ENCODE assay signal across 22 cellular contexts in genomic region chr1:66147226-66147625, GRCh38.
DNase-seq lines count a peak whose midpoint lies in the region; ATAC-seq, FAIRE-seq and TF ChIP-seq lines count a peak whose summit lies in the region.
"Had no signal": no experiment of that assay in that cellular context is flagged by ENCODE, and none has a peak within 500 bp of the region (broad histone marks: within the 10 kb centered on the region; RNA-seq: fewer than 3 reads in every experiment).

No MANE protein-coding gene starts in this region.

- H3K4me3 ChIP-seq in hepatocyte, result no peak overlapping the region
- H3K4me3 ChIP-seq in liver (ENCODE audit: low read depth in 1 of 3, low read length in 3 of 3), result no peak overlapping the region
- H3K4me3 ChIP-seq in small intestine (ENCODE audit: low read depth in 1 of 2, low read length in 2 of 2), result no peak overlapping the region
- H3K4me3 ChIP-seq: BLaER1 treated with 17β-estradiol and CSF1 and Interleukin-3, amounts not matched to agents 10 nM and 100 nM had no signal

- H3K9me3 Mint-ChIP-seq in CD4-positive, alpha-beta T cell, result no peaks in the 10 kb centered on the region

- no peak overlapping the region for H3K9ac ChIP-seq in liver (ENCODE audit: low read depth in 1 of 2, low read length in 2 of 2)
- H3K9ac ChIP-seq: BLaER1 treated with 17β-estradiol and CSF1 and Interleukin-3, amounts not matched to agents 10 nM and 100 nM had no signal

- no peak for FAIRE-seq in small intestine (lab: Jason Lieb, UNC)
- FAIRE-seq: GM12892, H1 had no signal

- H3K36me3 Mint-ChIP-seq in CD4-positive, alpha-beta T cell (ENCODE audit: low read depth), result no peaks in the 10 kb centered on the region
- H3K36me3 Mint-ChIP-seq: CD14-positive monocyte; CD4-positive, alpha-beta memory T cell had no signal

- H4K20me1 ChIP-seq in hepatocyte (ENCODE audit: insufficient read depth, poor library complexity, severe bottlenecking), result no peaks in the 10 kb centered on the region
- H4K20me1 ChIP-seq: BLaER1 treated with 17β-estradiol and CSF1 and Interleukin-3, amounts not matched to agents 10 nM and 100 nM had no signal

- POLR2A ChIA-PET in CD4-positive, alpha-beta T cell (lab: Charles Lee), result no interaction called here

- H3K9me3 ChIP-seq in hepatocyte (ENCODE audit: low read depth) (no peaks in the 10 kb centered on the region), liver (ENCODE audit: control insufficient read depth in 4 of 4, low read length in 3 of 4) (no peaks in the 10 kb centered on the region), small intestine (ENCODE audit: control insufficient read depth, low read depth) (no peaks in the 10 kb centered on the region)
- no peaks in the 10 kb centered on the region for H3K9me3 ChIP-seq in CD4-positive, alpha-beta T cell (ENCODE audit: control insufficient read depth, low read length)
- H3K9me3 ChIP-seq: BE2C; BLaER1 treated with 17β-estradiol and CSF1 and Interleukin-3, amounts not matched to agents 10 nM and 100 nM had no signal

- no peaks in the 10 kb centered on the region for H3K9me2 ChIP-seq in hepatocyte (replicated peaks; ENCODE audit: insufficient read depth)

- H3K27ac ChIP-seq in hepatocyte, result peak overlapping the region; percentile 68
- no peak overlapping the region for H3K27ac ChIP-seq in liver (ENCODE audit: low read depth in 1 of 2, low read length in 2 of 2)
- no peak overlapping the region for H3K27ac ChIP-seq in small intestine (ENCODE audit: low read depth in 1 of 2, low read length in 1 of 2)
- H3K27ac ChIP-seq in CD4-positive, alpha-beta T cell (ENCODE audit: low read depth, low read length), result no peak overlapping the region
- H3K27ac ChIP-seq: BLaER1 treated with 17β-estradiol and CSF1 and Interleukin-3, amounts not matched to agents 10 nM and 100 nM had no signal

- H3K27me3 ChIP-seq in hepatocyte (peaks cover 5% of the 10 kb centered on the region), liver (ENCODE audit: control insufficient read depth in 4 of 4, insufficient read depth in 4 of 4, low read length in 3 of 4) (no peaks in the 10 kb centered on the region), small intestine (ENCODE audit: control insufficient read depth in 2 of 2, insufficient read depth in 2 of 2, low read length in 2 of 2) (no peaks in the 10 kb centered on the region)
- no peaks in the 10 kb centered on the region for H3K27me3 ChIP-seq in CD4-positive, alpha-beta T cell (ENCODE audit: control insufficient read depth, insufficient read depth, low read length)
- H3K27me3 ChIP-seq: BE2C; BLaER1 treated with 17β-estradiol and CSF1 and Interleukin-3, amounts not matched to agents 10 nM and 100 nM had no signal

- DNase-seq in HuH-7 (ENCODE audit: low spot score) (peak; percentile 19), hepatocyte (ENCODE audit: low spot score) (peak; percentile 55), small intestine (peak; percentile 50), GM03348 (ENCODE audit: low spot score) (no peak), HK-2 (ENCODE audit: unreplicated experiment) (no peak), kidney glomerular epithelial cell (lab: John Stamatoyannopoulos, UW) (no peak)
- DNase-seq in CD4-positive, alpha-beta T cell, result no peak
- DNase-seq: AML-193; BE2C; Calu3; CD4-positive, alpha-beta memory T cell; COR-L47; DMS53; DMS79 treated with DMSO at 0.1 percent for 48 hours; GF-D8; H7; HCEC 1CT had no signal

- intact Hi-C loops in CD4-positive, alpha-beta T cell (cut with DNase I, micrococcal nuclease), result loop anchor here in 1 of 2 experiments (5.0 kb wide), 1 partner anchor 130 kb away; no protein-coding TSS in a partner anchor

- H3K79me2 ChIP-seq in hepatocyte, result no peaks in the 10 kb centered on the region

- no peak overlapping the region for H3K27ac Mint-ChIP-seq in CD4-positive, alpha-beta T cell
- H3K27ac Mint-ChIP-seq: CD14-positive monocyte; CD4-positive, alpha-beta memory T cell had no signal

- H3K4me1 Mint-ChIP-seq in CD4-positive, alpha-beta T cell (ENCODE audit: low read depth), result no peaks in the 10 kb centered on the region
- H3K4me1 Mint-ChIP-seq: CD14-positive monocyte had no signal

- WGBS in hepatocyte (ENCODE audit: low lambda C conversion rate, missing lambda C conversion rate), result 72% methylated on average over 3 of the region's 3 CpGs
- WGBS in liver, result 37% methylated on average over 3 of the region's 3 CpGs
- WGBS in small intestine, 3 donors, result 20 to 64% (median 38%) methylated on average over 3 of the region's 3 CpGs

- CTCF ChIA-PET in CD4-positive, alpha-beta T cell (lab: Charles Lee), result interaction anchor here (1.8 kb wide), 1 partner anchor 21 kb away, joined by 3 read pairs; no protein-coding TSS in a partner anchor

- no peak for TF ChIP-seq RAD21 in liver (IDR thresholded peaks at IDR 0.05)

- H2AFZ ChIP-seq in hepatocyte, result no peak overlapping the region

- no peak for ATAC-seq in CD4-positive, alpha-beta T cell (ENCODE audit: poor library complexity)

- no peak overlapping the region for H3K4me2 ChIP-seq in hepatocyte
- H3K4me2 ChIP-seq: BLaER1 treated with 17β-estradiol and CSF1 and Interleukin-3, amounts not matched to agents 10 nM and 100 nM had no signal

- H3K36me3 ChIP-seq in hepatocyte (replicated peaks; ENCODE audit: insufficient read depth, low read depth) (no peaks in the 10 kb centered on the region), liver (ENCODE audit: control insufficient read depth in 4 of 4, insufficient read depth in 3 of 4, low read depth in 1 of 4, low read length in 3 of 4) (no peaks in the 10 kb centered on the region), small intestine (ENCODE audit: control insufficient read depth in 2 of 2, insufficient read depth in 2 of 2, low read length in 2 of 2) (no peaks in the 10 kb centered on the region)
- H3K36me3 ChIP-seq: BE2C; BLaER1 treated with 17β-estradiol and CSF1 and Interleukin-3, amounts not matched to agents 10 nM and 100 nM had no signal

- TF ChIP-seq CTCF in hepatocyte (IDR thresholded peaks at IDR 0.05; ENCODE audit: poor library complexity) (no peak), liver (IDR thresholded peaks at IDR 0.05; ENCODE audit: low read depth, low read length, missing input control) (no peak)
- no peak for TF ChIP-seq CTCF in CD4-positive, alpha-beta T cell (IDR thresholded peaks at IDR 0.05)

- no peak overlapping the region for H3K4me3 Mint-ChIP-seq in CD4-positive, alpha-beta T cell
- H3K4me3 Mint-ChIP-seq: CD14-positive monocyte; CD4-positive, alpha-beta memory T cell had no signal

- H3K4me1 ChIP-seq in hepatocyte (ENCODE audit: insufficient read depth) (no peaks in the 10 kb centered on the region), liver (ENCODE audit: control insufficient read depth in 4 of 4, insufficient read depth in 4 of 4, low read length in 3 of 4) (no peaks in the 10 kb centered on the region), small intestine (ENCODE audit: control insufficient read depth in 2 of 2, insufficient read depth in 1 of 2, low read depth in 1 of 2, low read length in 1 of 2) (no peaks in the 10 kb centered on the region)
- H3K4me1 ChIP-seq: BE2C had no signal

- peaks cover 9% of the 10 kb centered on the region for H3K27me3 Mint-ChIP-seq in CD4-positive, alpha-beta T cell

TF ChIP-seq in liver, 16 proteins besides CTCF, POLR2A, EP300 and RAD21:
- TF ChIP-seq RXRA (IDR thresholded peaks at IDR 0.05) (peak in 1 of 2 donors; percentile 64), TAF1 (conservative IDR thresholded peaks at IDR 0.05) (no peak), MAX (IDR thresholded peaks at IDR 0.05) (no peak), FOXA2 (IDR thresholded peaks at IDR 0.05) (peak; percentile 68), HNF4A (conservative IDR thresholded peaks at IDR 0.05) (peak; percentile 41 to 69), JUND (IDR thresholded peaks at IDR 0.05) (peak in 1 of 2 donors; percentile 62)
- TF ChIP-seq, protein P1, sequence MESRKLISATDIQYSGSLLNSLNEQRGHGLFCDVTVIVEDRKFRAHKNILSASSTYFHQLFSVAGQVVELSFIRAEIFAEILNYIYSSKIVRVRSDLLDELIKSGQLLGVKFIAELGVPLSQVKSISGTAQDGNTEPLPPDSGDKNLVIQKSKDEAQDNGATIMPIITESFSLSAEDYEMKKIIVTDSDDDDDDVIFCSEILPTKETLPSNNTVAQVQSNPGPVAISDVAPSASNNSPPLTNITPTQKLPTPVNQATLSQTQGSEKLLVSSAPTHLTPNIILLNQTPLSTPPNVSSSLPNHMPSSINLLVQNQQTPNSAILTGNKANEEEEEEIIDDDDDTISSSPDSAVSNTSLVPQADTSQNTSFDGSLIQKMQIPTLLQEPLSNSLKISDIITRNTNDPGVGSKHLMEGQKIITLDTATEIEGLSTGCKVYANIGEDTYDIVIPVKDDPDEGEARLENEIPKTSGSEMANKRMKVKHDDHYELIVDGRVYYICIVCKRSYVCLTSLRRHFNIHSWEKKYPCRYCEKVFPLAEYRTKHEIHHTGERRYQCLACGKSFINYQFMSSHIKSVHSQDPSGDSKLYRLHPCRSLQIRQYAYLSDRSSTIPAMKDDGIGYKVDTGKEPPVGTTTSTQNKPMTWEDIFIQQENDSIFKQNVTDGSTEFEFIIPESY (IDR thresholded peaks at IDR 0.05), result peak; percentile 10

Comparison
In these comparisons a context has a peak if more than half of its experiments do, and no peak if none do; other contexts are left out.
1. DNase-seq: peak in HuH-7 (single experiment), hepatocyte (single experiment) and small intestine (single experiment); none in GM03348 (single experiment), HK-2 (single experiment), kidney glomerular epithelial cell (single experiment) and CD4-positive, alpha-beta T cell (0 of 10).